31 cellular contexts compared by ENCODE assay signal in genomic region chr3:10601857-10602230, GRCh38.
"Had no signal": no experiment of that assay in that cellular context is flagged by ENCODE, and none has a peak within 500 bp of the region (broad histone marks: within the 10 kb centered on the region; RNA-seq: fewer than 3 reads in every experiment).

No MANE protein-coding gene starts in this region.

- H3K9me3 ChIP-seq: adrenal gland, ascending aorta, esophagus squamous epithelium, heart right ventricle, left lung, ovary, prostate gland, upper lobe of left lung, vagina had no signal

- H3K9me3 Mint-ChIP-seq: central memory CD8-positive, alpha-beta T cell; natural killer cell treated with Interleukin-12 subunit alpha and Interleukin-12 subunit beta and Interleukin-15 and Interleukin-18, amount 100 ng/mL, for 72 hours; stimulated activated effector memory CD8-positive, alpha-beta T cell treated with anti-CD3 and anti-CD28 coated beads, Interleukin-12 subunit alpha, Interleukin-12 subunit beta, amount 100 ng/mL, for 72 hours; stimulated activated naive CD8-positive, alpha-beta T cell treated with anti-CD3 and anti-CD28 coated beads, Interleukin-15, Interleukin-2, amounts not matched to agents 100 ng/mL and 50 ng/mL, for 24 hours; WTC11 had no signal

- H3K36me3 Mint-ChIP-seq: activated CD8-positive, alpha-beta memory T cell treated with anti-CD3 and anti-CD28 coated beads, Interleukin-2, amount 10 ng/mL, durations not matched to agents 7 days and 5 days; activated naive CD8-positive, alpha-beta T cell; natural killer cell treated with Interleukin-12 subunit alpha and Interleukin-12 subunit beta and Interleukin-15 and Interleukin-18, amount 100 ng/mL, for 72 hours; stimulated activated effector memory CD8-positive, alpha-beta T cell treated with anti-CD3 and anti-CD28 coated beads, Interleukin-12 subunit alpha, Interleukin-12 subunit beta, amount 100 ng/mL, for 72 hours; WTC11 had no signal

- H3K4me1 ChIP-seq: ascending aorta, esophagus squamous epithelium, heart right ventricle, left lung, prostate gland, vagina had no signal

- H3K27ac Mint-ChIP-seq: activated CD8-positive, alpha-beta memory T cell treated with anti-CD3 and anti-CD28 coated beads, Interleukin-2, amount 10 ng/mL, durations not matched to agents 7 days and 5 days; activated CD8-positive, alpha-beta T cell treated with anti-CD3 and anti-CD28 coated beads, Interleukin-2, amount 10 ng/mL, durations not matched to agents 7 days and 5 days; activated naive CD8-positive, alpha-beta T cell; natural killer cell treated with Interleukin-12 subunit alpha and Interleukin-12 subunit beta and Interleukin-15 and Interleukin-18, amount 100 ng/mL, for 72 hours; stimulated activated effector memory CD8-positive, alpha-beta T cell treated with anti-CD3 and anti-CD28 coated beads, Interleukin-12 subunit alpha, Interleukin-12 subunit beta, amount 100 ng/mL, for 72 hours; stimulated activated naive CD8-positive, alpha-beta T cell treated with anti-CD3 and anti-CD28 coated beads, Interleukin-15, Interleukin-2, amounts not matched to agents 100 ng/mL and 50 ng/mL, for 24 hours; WTC11 had no signal

- H3K27ac ChIP-seq: ascending aorta, epithelial cell of prostate, esophagus squamous epithelium, heart right ventricle, left lung, ovary, prostate gland, upper lobe of left lung, vagina had no signal

- H3K4me3 ChIP-seq: adrenal gland, ascending aorta, esophagus squamous epithelium, heart right ventricle, left lung, lung, ovary, prostate gland, skin epidermis, upper lobe of left lung, vagina had no signal

- H3K4me3 Mint-ChIP-seq: activated CD8-positive, alpha-beta memory T cell treated with anti-CD3 and anti-CD28 coated beads, Interleukin-2, amount 10 ng/mL, durations not matched to agents 7 days and 5 days; activated CD8-positive, alpha-beta T cell treated with anti-CD3 and anti-CD28 coated beads, Interleukin-2, amount 10 ng/mL, durations not matched to agents 7 days and 5 days; activated naive CD8-positive, alpha-beta T cell; central memory CD8-positive, alpha-beta T cell; natural killer cell treated with Interleukin-12 subunit alpha and Interleukin-12 subunit beta and Interleukin-15 and Interleukin-18, amount 100 ng/mL, for 72 hours; stimulated activated effector memory CD8-positive, alpha-beta T cell treated with anti-CD3 and anti-CD28 coated beads, Interleukin-12 subunit alpha, Interleukin-12 subunit beta, amount 100 ng/mL, for 72 hours; stimulated activated naive CD8-positive, alpha-beta T cell treated with anti-CD3 and anti-CD28 coated beads, Interleukin-15, Interleukin-2, amounts not matched to agents 100 ng/mL and 50 ng/mL, for 24 hours; WTC11 had no signal

- DNase-seq: activated CD4-positive, alpha-beta T cell treated with anti-CD3 and anti-CD28 coated beads for 1 hour; activated CD8-positive, alpha-beta memory T cell treated with anti-CD3 and anti-CD28 coated beads, Interleukin-2, amount 10 ng/mL, durations not matched to agents 7 days and 5 days; activated CD8-positive, alpha-beta T cell treated with anti-CD3 and anti-CD28 coated beads, Interleukin-2, amount 10 ng/mL, durations not matched to agents 7 days and 5 days; activated naive CD4-positive, alpha-beta T cell; activated T-cell treated with anti-CD3 and anti-CD28 coated beads, Interleukin-2, amount 50 U/mL, for 48 hours; dermis blood vessel endothelial cell; effector CD8-positive, alpha-beta T cell; esophagus squamous epithelium; foreskin melanocyte; heart right ventricle; kidney glomerular epithelial cell; mesendoderm; ovary; retina; stimulated activated CD4-positive, alpha-beta T cell treated with anti-CD3 and anti-CD28 coated beads, Interleukin-4, amount 100 ng/mL, for 24 hours; T-helper 2 cell; upper lobe of left lung had no signal

- ATAC-seq: activated CD8-positive, alpha-beta memory T cell treated with anti-CD3 and anti-CD28 coated beads, Interleukin-2, amount 10 ng/mL, durations not matched to agents 7 days and 5 days; activated CD8-positive, alpha-beta T cell treated with anti-CD3 and anti-CD28 coated beads, Interleukin-2, amount 10 ng/mL, durations not matched to agents 7 days and 5 days; left lung; natural killer cell treated with Interleukin-12 subunit alpha and Interleukin-12 subunit beta and Interleukin-15 and Interleukin-18, amount 100 ng/mL, for 72 hours; stimulated activated effector memory CD8-positive, alpha-beta T cell treated with anti-CD3 and anti-CD28 coated beads, Interleukin-12 subunit alpha, Interleukin-12 subunit beta, amount 100 ng/mL, for 72 hours; WTC11 had no signal

- H3K27me3 ChIP-seq: adrenal gland, ascending aorta, ovary, upper lobe of left lung, vagina had no signal

- H3K36me3 ChIP-seq: adrenal gland, ascending aorta, esophagus squamous epithelium, heart right ventricle, left lung, ovary, prostate gland, upper lobe of left lung, vagina had no signal
